Comparison of ENCODE assay signal across 1 cellular context in genomic region chr22:18044548-18045271, GRCh38.
TF ChIP-seq lines count a peak whose summit lies in the region.

No MANE protein-coding gene starts in this region.

TF ChIP-seq in HepG2, 621 proteins besides CTCF, POLR2A, EP300 and RAD21 (continued from another document and continues in another):
- peak; percentile 59 for TF ChIP-seq ZNF609 (CRISPR knock-in tag; IDR thresholded peaks at IDR 0.05; ENCODE audit: borderline replicate concordance)
- TF ChIP-seq MYC (CRISPR knock-in tag; IDR thresholded peaks at IDR 0.05; ENCODE audit: borderline replicate concordance), result peak; percentile 41; the same call in 1 of the 2 replicates
- TF ChIP-seq, protein P1, sequence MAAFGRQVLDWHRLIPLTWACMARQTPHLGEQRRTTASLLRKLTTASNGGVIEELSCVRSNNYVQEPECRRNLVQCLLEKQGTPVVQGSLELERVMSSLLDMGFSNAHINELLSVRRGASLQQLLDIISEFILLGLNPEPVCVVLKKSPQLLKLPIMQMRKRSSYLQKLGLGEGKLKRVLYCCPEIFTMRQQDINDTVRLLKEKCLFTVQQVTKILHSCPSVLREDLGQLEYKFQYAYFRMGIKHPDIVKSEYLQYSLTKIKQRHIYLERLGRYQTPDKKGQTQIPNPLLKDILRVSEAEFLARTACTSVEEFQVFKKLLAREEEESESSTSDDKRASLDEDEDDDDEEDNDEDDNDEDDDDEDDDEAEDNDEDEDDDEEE (CRISPR knock-in tag; IDR thresholded peaks at IDR 0.05), result 0 out of 2 replicates have a peak, but pooled peaks have one; percentile 26
- peak; percentile 24; the same call in 1 of the 2 replicates for TF ChIP-seq NFYB (CRISPR knock-in tag; IDR thresholded peaks at IDR 0.05)
- peak; percentile 85; the same call in 1 of the 2 replicates for TF ChIP-seq FOXK1 (CRISPR knock-in tag; IDR thresholded peaks at IDR 0.05; ENCODE audit: borderline replicate concordance, low read depth)
- TF ChIP-seq TCF12 (IDR thresholded peaks at IDR 0.05), result no peak
- peak; percentile 84 for TF ChIP-seq TCF12 (CRISPR knock-in tag; IDR thresholded peaks at IDR 0.05)
- peak; percentile 94 for TF ChIP-seq ZBTB34 (CRISPR knock-in tag; IDR thresholded peaks at IDR 0.05)
- TF ChIP-seq, protein P2, sequence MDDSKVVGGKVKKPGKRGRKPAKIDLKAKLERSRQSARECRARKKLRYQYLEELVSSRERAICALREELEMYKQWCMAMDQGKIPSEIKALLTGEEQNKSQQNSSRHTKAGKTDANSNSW (CRISPR knock-in tag; IDR thresholded peaks at IDR 0.05; ENCODE audit: borderline replicate concordance), result no peak
- TF ChIP-seq, protein P3, sequence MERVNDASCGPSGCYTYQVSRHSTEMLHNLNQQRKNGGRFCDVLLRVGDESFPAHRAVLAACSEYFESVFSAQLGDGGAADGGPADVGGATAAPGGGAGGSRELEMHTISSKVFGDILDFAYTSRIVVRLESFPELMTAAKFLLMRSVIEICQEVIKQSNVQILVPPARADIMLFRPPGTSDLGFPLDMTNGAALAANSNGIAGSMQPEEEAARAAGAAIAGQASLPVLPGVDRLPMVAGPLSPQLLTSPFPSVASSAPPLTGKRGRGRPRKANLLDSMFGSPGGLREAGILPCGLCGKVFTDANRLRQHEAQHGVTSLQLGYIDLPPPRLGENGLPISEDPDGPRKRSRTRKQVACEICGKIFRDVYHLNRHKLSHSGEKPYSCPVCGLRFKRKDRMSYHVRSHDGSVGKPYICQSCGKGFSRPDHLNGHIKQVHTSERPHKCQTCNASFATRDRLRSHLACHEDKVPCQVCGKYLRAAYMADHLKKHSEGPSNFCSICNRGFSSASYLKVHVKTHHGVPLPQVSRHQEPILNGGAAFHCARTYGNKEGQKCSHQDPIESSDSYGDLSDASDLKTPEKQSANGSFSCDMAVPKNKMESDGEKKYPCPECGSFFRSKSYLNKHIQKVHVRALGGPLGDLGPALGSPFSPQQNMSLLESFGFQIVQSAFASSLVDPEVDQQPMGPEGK (CRISPR knock-in tag; IDR thresholded peaks at IDR 0.05), result peak; percentile 79
- peak; percentile 83; the same call in 1 of the 2 replicates for TF ChIP-seq ESRRA (CRISPR knock-in tag; IDR thresholded peaks at IDR 0.05; ENCODE audit: low read depth)
- no peak for TF ChIP-seq MYNN (CRISPR knock-in tag; IDR thresholded peaks at IDR 0.05; ENCODE audit: low read depth)
- TF ChIP-seq FOXA1 (IDR thresholded peaks at IDR 0.05), result no peak
- peak; percentile 37 for TF ChIP-seq FOXA1 (CRISPR knock-in tag; IDR thresholded peaks at IDR 0.05)
- TF ChIP-seq, protein P4, sequence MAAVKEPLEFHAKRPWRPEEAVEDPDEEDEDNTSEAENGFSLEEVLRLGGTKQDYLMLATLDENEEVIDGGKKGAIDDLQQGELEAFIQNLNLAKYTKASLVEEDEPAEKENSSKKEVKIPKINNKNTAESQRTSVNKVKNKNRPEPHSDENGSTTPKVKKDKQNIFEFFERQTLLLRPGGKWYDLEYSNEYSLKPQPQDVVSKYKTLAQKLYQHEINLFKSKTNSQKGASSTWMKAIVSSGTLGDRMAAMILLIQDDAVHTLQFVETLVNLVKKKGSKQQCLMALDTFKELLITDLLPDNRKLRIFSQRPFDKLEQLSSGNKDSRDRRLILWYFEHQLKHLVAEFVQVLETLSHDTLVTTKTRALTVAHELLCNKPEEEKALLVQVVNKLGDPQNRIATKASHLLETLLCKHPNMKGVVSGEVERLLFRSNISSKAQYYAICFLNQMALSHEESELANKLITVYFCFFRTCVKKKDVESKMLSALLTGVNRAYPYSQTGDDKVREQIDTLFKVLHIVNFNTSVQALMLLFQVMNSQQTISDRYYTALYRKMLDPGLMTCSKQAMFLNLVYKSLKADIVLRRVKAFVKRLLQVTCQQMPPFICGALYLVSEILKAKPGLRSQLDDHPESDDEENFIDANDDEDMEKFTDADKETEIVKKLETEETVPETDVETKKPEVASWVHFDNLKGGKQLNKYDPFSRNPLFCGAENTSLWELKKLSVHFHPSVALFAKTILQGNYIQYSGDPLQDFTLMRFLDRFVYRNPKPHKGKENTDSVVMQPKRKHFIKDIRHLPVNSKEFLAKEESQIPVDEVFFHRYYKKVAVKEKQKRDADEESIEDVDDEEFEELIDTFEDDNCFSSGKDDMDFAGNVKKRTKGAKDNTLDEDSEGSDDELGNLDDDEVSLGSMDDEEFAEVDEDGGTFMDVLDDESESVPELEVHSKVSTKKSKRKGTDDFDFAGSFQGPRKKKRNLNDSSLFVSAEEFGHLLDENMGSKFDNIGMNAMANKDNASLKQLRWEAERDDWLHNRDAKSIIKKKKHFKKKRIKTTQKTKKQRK (IDR thresholded peaks at IDR 0.05; ENCODE audit: low read length), result no peak
- TF ChIP-seq ZNF773 (CRISPR knock-in tag; IDR thresholded peaks at IDR 0.05; ENCODE audit: borderline replicate concordance), result no peak
- TF ChIP-seq MAZ (IDR thresholded peaks at IDR 0.05; ENCODE audit: borderline replicate concordance, low read depth, low read length), result no peak
- TF ChIP-seq MAZ (CRISPR knock-in tag; IDR thresholded peaks at IDR 0.05; ENCODE audit: low read depth), result peak; percentile 10; the same call in 1 of the 2 replicates
- no peak for TF ChIP-seq HNRNPK (IDR thresholded peaks at IDR 0.05; ENCODE audit: low read depth, low read length, poor library complexity, severe bottlenecking)
- TF ChIP-seq HNF4G (IDR thresholded peaks at IDR 0.05; ENCODE audit: borderline replicate concordance, low read depth, low read length), result peak; percentile 84
- TF ChIP-seq HNF4G (CRISPR knock-in tag; IDR thresholded peaks at IDR 0.05; ENCODE audit: borderline replicate concordance, low read depth), result peak; percentile 74; the same call in 1 of the 2 replicates
- TF ChIP-seq RBFOX2 (IDR thresholded peaks at IDR 0.05; ENCODE audit: low read depth, low read length), result 0 out of 2 replicates have a peak, but pooled peaks have one; percentile 20
- TF ChIP-seq FOXO1 (CRISPR knock-in tag; IDR thresholded peaks at IDR 0.05), result peak; percentile 60; the same call in 1 of the 2 replicates
- TF ChIP-seq MTA1 (CRISPR knock-in tag; IDR thresholded peaks at IDR 0.05; ENCODE audit: borderline replicate concordance), result peak; percentile 66; the same call in 1 of the 2 replicates
- 0 out of 2 replicates have a peak, but pooled peaks have one; percentile 37 for TF ChIP-seq NCOA1 (CRISPR knock-in tag; IDR thresholded peaks at IDR 0.05)
- no peak for TF ChIP-seq ZNF367 (CRISPR knock-in tag; IDR thresholded peaks at IDR 0.05; ENCODE audit: borderline replicate concordance)
- TF ChIP-seq, protein P5, sequence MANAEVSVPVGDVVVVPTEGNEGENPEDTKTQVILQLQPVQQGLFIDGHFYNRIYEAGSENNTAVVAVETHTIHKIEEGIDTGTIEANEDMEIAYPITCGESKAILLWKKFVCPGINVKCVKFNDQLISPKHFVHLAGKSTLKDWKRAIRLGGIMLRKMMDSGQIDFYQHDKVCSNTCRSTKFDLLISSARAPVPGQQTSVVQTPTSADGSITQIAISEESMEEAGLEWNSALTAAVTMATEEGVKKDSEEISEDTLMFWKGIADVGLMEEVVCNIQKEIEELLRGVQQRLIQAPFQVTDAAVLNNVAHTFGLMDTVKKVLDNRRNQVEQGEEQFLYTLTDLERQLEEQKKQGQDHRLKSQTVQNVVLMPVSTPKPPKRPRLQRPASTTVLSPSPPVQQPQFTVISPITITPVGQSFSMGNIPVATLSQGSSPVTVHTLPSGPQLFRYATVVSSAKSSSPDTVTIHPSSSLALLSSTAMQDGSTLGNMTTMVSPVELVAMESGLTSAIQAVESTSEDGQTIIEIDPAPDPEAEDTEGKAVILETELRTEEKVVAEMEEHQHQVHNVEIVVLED (CRISPR knock-in tag; IDR thresholded peaks at IDR 0.05; ENCODE audit: borderline replicate concordance), result peak; percentile 47
- TF ChIP-seq SOX6 (IDR thresholded peaks at IDR 0.05), result no peak
- TF ChIP-seq SOX6 (CRISPR knock-in tag; IDR thresholded peaks at IDR 0.05), result peak; percentile 88
- peak; percentile 78; the same call in 1 of the 2 replicates for TF ChIP-seq ZKSCAN8 (CRISPR knock-in tag; IDR thresholded peaks at IDR 0.05; ENCODE audit: borderline replicate concordance)
- TF ChIP-seq ZSCAN29 (CRISPR knock-in tag; conservative IDR thresholded peaks at IDR 0.05), result no peak
- TF ChIP-seq ZSCAN9 (CRISPR knock-in tag; IDR thresholded peaks at IDR 0.05; ENCODE audit: borderline replicate concordance), result 0 out of 2 replicates have a peak, but pooled peaks have one; percentile 22
- TF ChIP-seq, protein P6, sequence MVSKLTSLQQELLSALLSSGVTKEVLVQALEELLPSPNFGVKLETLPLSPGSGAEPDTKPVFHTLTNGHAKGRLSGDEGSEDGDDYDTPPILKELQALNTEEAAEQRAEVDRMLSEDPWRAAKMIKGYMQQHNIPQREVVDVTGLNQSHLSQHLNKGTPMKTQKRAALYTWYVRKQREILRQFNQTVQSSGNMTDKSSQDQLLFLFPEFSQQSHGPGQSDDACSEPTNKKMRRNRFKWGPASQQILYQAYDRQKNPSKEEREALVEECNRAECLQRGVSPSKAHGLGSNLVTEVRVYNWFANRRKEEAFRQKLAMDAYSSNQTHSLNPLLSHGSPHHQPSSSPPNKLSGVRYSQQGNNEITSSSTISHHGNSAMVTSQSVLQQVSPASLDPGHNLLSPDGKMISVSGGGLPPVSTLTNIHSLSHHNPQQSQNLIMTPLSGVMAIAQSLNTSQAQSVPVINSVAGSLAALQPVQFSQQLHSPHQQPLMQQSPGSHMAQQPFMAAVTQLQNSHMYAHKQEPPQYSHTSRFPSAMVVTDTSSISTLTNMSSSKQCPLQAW (CRISPR knock-in tag; IDR thresholded peaks at IDR 0.05), result peak; percentile 75
- peak; percentile 80 for TF ChIP-seq HOMEZ (CRISPR knock-in tag; IDR thresholded peaks at IDR 0.05; ENCODE audit: low read depth)
- no peak for TF ChIP-seq FLYWCH1 (CRISPR knock-in tag; IDR thresholded peaks at IDR 0.05)
- 0 out of 2 replicates have a peak, but pooled peaks have one; percentile 49 for TF ChIP-seq MIER2 (CRISPR knock-in tag; IDR thresholded peaks at IDR 0.05)
- peak; percentile 59 for TF ChIP-seq CEBPG (CRISPR knock-in tag; IDR thresholded peaks at IDR 0.05)
- TF ChIP-seq SMAD9 (CRISPR knock-in tag; IDR thresholded peaks at IDR 0.05), result no peak
- TF ChIP-seq ZC3H13 (CRISPR knock-in tag; IDR thresholded peaks at IDR 0.05), result no peak
- TF ChIP-seq SALL1 (CRISPR knock-in tag; IDR thresholded peaks at IDR 0.05), result peak; percentile 90
- TF ChIP-seq, protein P7, sequence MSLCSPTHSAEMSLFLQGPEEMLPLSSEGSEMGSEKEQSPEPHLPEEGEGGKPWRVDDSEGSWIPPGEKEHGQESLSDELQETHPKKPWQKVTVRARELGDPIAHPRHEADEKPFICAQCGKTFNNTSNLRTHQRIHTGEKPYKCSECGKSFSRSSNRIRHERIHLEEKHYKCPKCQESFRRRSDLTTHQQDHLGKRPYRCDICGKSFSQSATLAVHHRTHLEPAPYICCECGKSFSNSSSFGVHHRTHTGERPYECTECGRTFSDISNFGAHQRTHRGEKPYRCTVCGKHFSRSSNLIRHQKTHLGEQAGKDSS (CRISPR knock-in tag; IDR thresholded peaks at IDR 0.05; ENCODE audit: borderline replicate concordance, low read depth), result no peak
- peak; percentile 57; the same call in 1 of the 2 replicates for TF ChIP-seq ZNF746 (CRISPR knock-in tag; IDR thresholded peaks at IDR 0.05)
- TF ChIP-seq BORCS8-MEF2B (CRISPR knock-in tag; IDR thresholded peaks at IDR 0.05), result peak; percentile 30; the same call in 1 of the 2 replicates
- peak; percentile 85 for TF ChIP-seq HDAC2 (CRISPR knock-in tag; IDR thresholded peaks at IDR 0.05)
- peak; percentile 38; the same call in 1 of the 2 replicates for TF ChIP-seq SIN3A (IDR thresholded peaks at IDR 0.05; ENCODE audit: borderline replicate concordance, low read depth, low read length)
